In genomic region chr3:130800829-130801228, GRCh38 we compare ENCODE assay signal across 19 cellular contexts. TPM values are rescaled to one million over a fixed set of nuclear protein-coding genes. Genes with fewer than 3 reads are reported as not detected.
A peak's percentile ranks its signal among the peaks of the same experiment; 100 is the strongest.
DNase-seq lines count a peak whose midpoint lies in the region; ATAC-seq and TF ChIP-seq lines count a peak whose summit lies in the region.
"Had no signal": no experiment of that assay in that cellular context is flagged by ENCODE, and none has a peak within 500 bp of the region (broad histone marks: within the 10 kb centered on the region; RNA-seq: fewer than 3 reads in every experiment).

No MANE protein-coding gene starts in this region.

- peaks cover 0 to 5% of the 10 kb centered on the region in 2 donors for H3K9me3 Mint-ChIP-seq in activated naive CD4-positive, alpha-beta T cell treated with anti-CD3 and anti-CD28 coated beads, Interleukin-2, amount 50 U/mL, for 72 hours
- H3K9me3 Mint-ChIP-seq: CD4-positive, alpha-beta T cell had no signal

- dilution Hi-C loops in mammary epithelial cell (cut with HindIII; ENCODE audit: low sequenced_read_pairs), result no loop called here

- H3K27ac Mint-ChIP-seq in activated naive CD4-positive, alpha-beta T cell treated with anti-CD3 and anti-CD28 coated beads, Interleukin-2, amount 50 U/mL, for 72 hours, result no peak overlapping the region
- H3K27ac Mint-ChIP-seq: CD4-positive, alpha-beta T cell had no signal

- no peak overlapping the region for H3K56ac ChIP-seq in mesendoderm (ENCODE audit: low read length)

- 32% methylated on average over 5 of the region's 7 CpGs for WGBS in mammary epithelial cell (ENCODE audit: low coverage, missing lambda C conversion rate)
- WGBS in mesendoderm (ENCODE audit: extremely low coverage, insufficient coverage, low lambda C conversion rate), result no CpG with 5 or more reads among the region's 7 CpGs

- H3K9ac ChIP-seq in mammary epithelial cell (ENCODE audit: insufficient read depth, low read length) (no peak overlapping the region), mesendoderm (ENCODE audit: low read length) (no peak overlapping the region)

- in situ Hi-C loops in mammary epithelial cell (cut with MboI; ENCODE audit: low sequenced_read_pairs in 2 of 2), result no loop called here

- no peaks in the 10 kb centered on the region for H3K79me2 ChIP-seq in mammary epithelial cell (ENCODE audit: insufficient read depth, low read length)
- no peaks in the 10 kb centered on the region for H3K79me2 ChIP-seq in mesendoderm (ENCODE audit: control insufficient read depth, insufficient read depth, low read length)

- H3K9me3 ChIP-seq in mammary epithelial cell (replicated peaks; ENCODE audit: insufficient read depth, low read length), result peaks cover 2% of the 10 kb centered on the region

- H2AFZ ChIP-seq in mammary epithelial cell (ENCODE audit: low read depth, low read length), result peak overlapping the region; percentile 2

- TF ChIP-seq CTCF in LNCaP clone FGC (IDR thresholded peaks at IDR 0.05; ENCODE audit: control insufficient read depth, extremely low read depth, insufficient read depth) (no peak), mammary epithelial cell (conservative IDR thresholded peaks at IDR 0.05 in 1 of 2, IDR thresholded peaks at IDR 0.05 in 1 of 2; ENCODE audit: extremely low read depth in 1 of 2, insufficient read depth in 1 of 2, low read depth in 1 of 2, low read length in 2 of 2) (no peak)

- H3K4me1 ChIP-seq in mammary epithelial cell (ENCODE audit: insufficient read depth, low read length), result no peaks in the 10 kb centered on the region
- no peaks in the 10 kb centered on the region for H3K4me1 ChIP-seq in mesendoderm (ENCODE audit: control insufficient read depth, low read depth, low read length)

- H3K18ac ChIP-seq in mesendoderm (ENCODE audit: low read length), result no peak overlapping the region

- H4K8ac ChIP-seq in mesendoderm (ENCODE audit: low read depth, low read length), result no peak overlapping the region

- H3K4me3 ChIP-seq in LNCaP clone FGC (ENCODE audit: low read depth, low read length) (no peak overlapping the region), mammary epithelial cell (replicated peaks in 1 of 3; ENCODE audit: insufficient read depth in 1 of 3, low read depth in 2 of 3, low read length in 3 of 3) (no peak overlapping the region), mesendoderm (ENCODE audit: low read length) (no peak overlapping the region)

- BruUV-seq in mammary epithelial cell (replicated peaks; lab: Mats Ljungman, UMichigan), result no TSS peak

- peaks cover 0 to 8% of the 10 kb centered on the region in 2 donors for H3K36me3 Mint-ChIP-seq in activated naive CD4-positive, alpha-beta T cell treated with anti-CD3 and anti-CD28 coated beads, Interleukin-2, amount 50 U/mL, for 72 hours

- no peak overlapping the region for H3K23ac ChIP-seq in mesendoderm (ENCODE audit: low read length)

- H3K4me2 ChIP-seq in mammary epithelial cell (ENCODE audit: insufficient read depth, low read depth, low read length) (peak overlapping the region; percentile 51), mesendoderm (ENCODE audit: low read length) (no peak overlapping the region)

- H2BK120ac ChIP-seq in mesendoderm (ENCODE audit: low read depth, low read length), result no peak overlapping the region

- H3K79me1 ChIP-seq in mesendoderm (ENCODE audit: low read length), result no peaks in the 10 kb centered on the region

- CTCF ChIA-PET in mammary epithelial cell (lab: Charles Lee; ENCODE audit: low non-redundant PET), result interaction anchor here (0.7 kb wide), 1 partner anchor 11 kb away, joined by 3 read pairs; no protein-coding TSS in a partner anchor

- no peak overlapping the region for H2BK15ac ChIP-seq in mesendoderm (replicated peaks; ENCODE audit: low read depth)

- intact Hi-C loops in mammary epithelial cell (cut with micrococcal nuclease), result no loop called here

- ATAC-seq in activated naive CD4-positive, alpha-beta T cell treated with anti-CD3 and anti-CD28 coated beads, Interleukin-2, amount 50 U/mL, for 72 hours, result no peak
- ATAC-seq: HCT116 had no signal

- H4K20me1 ChIP-seq in mammary epithelial cell (ENCODE audit: insufficient read depth, low read length), result no peaks in the 10 kb centered on the region

- H3K27ac ChIP-seq in mammary epithelial cell (ENCODE audit: insufficient read depth, low read depth, low read length) (no peak overlapping the region), mesendoderm (ENCODE audit: low read depth, low read length) (no peak overlapping the region)
- H3K27ac ChIP-seq: HL-60 had no signal

- H2BK5ac ChIP-seq in mesendoderm (ENCODE audit: low read length), result no peak overlapping the region

- H3K4ac ChIP-seq in mesendoderm (ENCODE audit: low read depth, low read length), result no peak overlapping the region

- DNase-seq in Daoy (ENCODE audit: low read depth), result peak; percentile 25
- DNase-seq in LNCaP clone FGC (ENCODE audit: low read depth), result peak; percentile 82
- peak; percentile 39 for DNase-seq in mammary epithelial cell
- DNase-seq in mesendoderm, result peak; percentile 37
- no peak for DNase-seq in NCI-H128 (lab: John Stamatoyannopoulos, UW; ENCODE audit: unreplicated experiment)
- DNase-seq in activated naive CD4-positive, alpha-beta T cell treated with anti-CD3 and anti-CD28 coated beads, Interleukin-2, amount 50 U/mL, for 72 hours (ENCODE audit: low spot score in 2 of 2), result no peak
- DNase-seq in NK-92 (lab: John Stamatoyannopoulos, UW; ENCODE audit: unreplicated experiment), result no peak
- no peak for DNase-seq in NCI-H345 (lab: John Stamatoyannopoulos, UW)
- DNase-seq: ACHN; CD4-positive, alpha-beta T cell; KG1; MM.1S; NCI-H1105 treated with DMSO at 0.1 percent for 48 hours; NCI-H187 treated with DMSO at 0.1 percent for 48 hours; NCI-H2171; NCI-H510A; SIG-M5 had no signal

- no peak overlapping the region for H2AK5ac ChIP-seq in mesendoderm (ENCODE audit: low read length)

- H4K5ac ChIP-seq in mesendoderm (ENCODE audit: low read length), result no peak overlapping the region

- H3K36me3 ChIP-seq in mammary epithelial cell (ENCODE audit: insufficient read depth, low read length), result no peaks in the 10 kb centered on the region
- H3K36me3 ChIP-seq in mesendoderm (ENCODE audit: control insufficient read depth, insufficient read depth, low read length), result no peaks in the 10 kb centered on the region

- H3K27me3 ChIP-seq in mammary epithelial cell (ENCODE audit: insufficient read depth, low read length), result no peaks in the 10 kb centered on the region
- H3K27me3 ChIP-seq in mesendoderm (ENCODE audit: insufficient read depth, low read length, poor library complexity), result no peaks in the 10 kb centered on the region

RNA-seq across cellular contexts. Expression of gene PIK3R4, which starts 54.2 kb away (rescaled TPM):
- 38.2 and 44.7 TPM in 2 replicates for total RNA-seq in Daoy (2014; rRNA removed; shearing (Covaris generic))
- total RNA-seq in mammary epithelial cell, result 10 to 100 TPM; 19.1 to 31.5 TPM
- 53.7 TPM for polyA plus RNA-seq in mammary epithelial cell
- polyA minus RNA-seq in mammary epithelial cell, result 79.1 TPM
- 13.9 TPM for polyA plus RNA-seq in mesendoderm (2013, experiment 1 of 2)
- polyA plus RNA-seq in mesendoderm (2013, experiment 2 of 2), result 12.0 TPM
- 10 to 100 TPM; 23.3 to 32.4 TPM for total RNA-seq in activated naive CD4-positive, alpha-beta T cell treated with anti-CD3 and anti-CD28 coated beads, Interleukin-2, amount 50 U/mL, for 72 hours

Comparison
In these comparisons a context has a peak if more than half of its experiments do, and no peak if none do; other contexts are left out.
1. DNase-seq: peak in Daoy (single experiment), LNCaP clone FGC (single experiment), mammary epithelial cell (single experiment) and mesendoderm (single experiment); none in NCI-H128 (single experiment), activated naive CD4-positive, alpha-beta T cell treated with anti-CD3 and anti-CD28 coated beads, Interleukin-2, amount 50 U/mL, for 72 hours (0 of 2), NK-92 (single experiment) and NCI-H345 (single experiment).